In genomic region chr2:47048801-47049480, GRCh38 we compare ENCODE assay signal across 26 cellular contexts.
A peak's percentile ranks its signal among the peaks of the same experiment; 100 is the strongest.
DNase-seq lines count a peak whose midpoint lies in the region; ATAC-seq and TF ChIP-seq lines count a peak whose summit lies in the region.
"Had no signal": no experiment of that assay in that cellular context is flagged by ENCODE, and none has a peak within 500 bp of the region (broad histone marks: within the 10 kb centered on the region; RNA-seq: fewer than 3 reads in every experiment).

No MANE protein-coding gene starts in this region.

- ATAC-seq in IMR-90 (ENCODE audit: low read depth): no peak
- ATAC-seq: activated naive CD4-positive, alpha-beta T cell treated with anti-CD3 and anti-CD28 coated beads, Interleukin-2, amount 50 U/mL, for 72 hours; stimulated activated naive CD8-positive, alpha-beta T cell treated with anti-CD3 and anti-CD28 coated beads, Interleukin-15, amount 100 ng/mL, for 72 hours had no signal

- H3K79me1 ChIP-seq in IMR-90 (ENCODE audit: low read depth in 1 of 2, low read length in 2 of 2): peaks cover 8 to 37% of the 10 kb centered on the region in 2 experiments; a peak in 3 of 4 replicates

- no peak overlapping the region for H3K18ac ChIP-seq in IMR-90 (ENCODE audit: low read depth, low read length)

- H2BK20ac ChIP-seq in IMR-90 (ENCODE audit: low read depth, low read length): no peak overlapping the region

- H4K20me1 ChIP-seq in IMR-90 (ENCODE audit: insufficient read depth, low read length): no peaks in the 10 kb centered on the region

- TF ChIP-seq RAD21 in IMR-90 (IDR thresholded peaks at IDR 0.05; ENCODE audit: low read length): no peak

- H3K36me3 ChIP-seq in IMR-90 (ENCODE audit: control insufficient read depth, insufficient read depth, low read length): peaks cover 65% of the 10 kb centered on the region
- H3K36me3 ChIP-seq in esophagus muscularis mucosa: peaks cover 17 to 91% (median 60%) of the 10 kb centered on the region in 4 donors
- H3K36me3 ChIP-seq in sigmoid colon: peaks cover 0 to 45% (median 20%) of the 10 kb centered on the region in 4 donors

- H4K5ac ChIP-seq in IMR-90 (ENCODE audit: low read depth, low read length): no peak overlapping the region

- no peak overlapping the region for H3K9ac ChIP-seq in IMR-90 (ENCODE audit: low read depth, low read length)
- H3K9ac ChIP-seq: KMS-11 had no signal

- in situ Hi-C loops in IMR-90 (cut with MboI; ENCODE audit: low sequenced_read_pairs): no loop called here

- peaks cover 32% of the 10 kb centered on the region for H3K36me3 Mint-ChIP-seq in T-helper 2 cell treated with Interferon-gamma antibody and Interleukin-4, amounts not matched to agents 5 μg/mL and 100 μg/mL, for 36 hours (ENCODE audit: low read depth)

- WGBS in IMR-90 (ENCODE audit: extremely low coverage in 2 of 2, insufficient read length in 1 of 2), 2 experiments: 80% methylated on average over 1 of the region's 8 CpGs; no CpG with 5 or more reads in 1 of the 2 experiments
- WGBS in esophagus muscularis mucosa: 59% methylated on average over 3 of the region's 8 CpGs
- 79 to 82% methylated on average over 8 of the region's 8 CpGs for WGBS in sigmoid colon, 2 donors

- H2BK5ac ChIP-seq in IMR-90 (ENCODE audit: low read depth, low read length, poor library complexity, severe bottlenecking): no peak overlapping the region

- H3K4ac ChIP-seq in IMR-90 (ENCODE audit: low read depth, low read length): peak overlapping the region; percentile 11

- no peak overlapping the region for H4K91ac ChIP-seq in IMR-90 (ENCODE audit: insufficient read depth, low read depth, low read length)

- TF ChIP-seq POLR2A in IMR-90 (IDR thresholded peaks at IDR 0.05; ENCODE audit: low read depth, low read length): no peak
- TF ChIP-seq POLR2A in esophagus muscularis mucosa (IDR thresholded peaks at IDR 0.05; ENCODE audit: low read depth): no peak
- no peak for TF ChIP-seq POLR2A in sigmoid colon (IDR thresholded peaks at IDR 0.05)

- DNase-seq in DMS 273 (lab: John Stamatoyannopoulos, UW; ENCODE audit: unreplicated experiment): peak; percentile 21
- DNase-seq in DMS 273 treated with DMSO at 0.1 percent for 48 hours (lab: John Stamatoyannopoulos, UW): no peak
- DNase-seq in IMR-90: no peak
- DNase-seq in esophagus muscularis mucosa (ENCODE audit: extremely low spot score): no peak
- no peak for DNase-seq in sigmoid colon
- no peak for DNase-seq in AML-193 (lab: John Stamatoyannopoulos, UW)
- no peak for DNase-seq in T-helper 2 cell treated with Interferon-gamma antibody and Interleukin-4, amounts not matched to agents 5 μg/mL and 100 μg/mL, for 36 hours (ENCODE audit: low spot score)
- no peak for DNase-seq in SKM-1 treated with dmso at 0.1 percent for 144 hours (lab: John Stamatoyannopoulos, UW; ENCODE audit: unreplicated experiment)
- DNase-seq: activated CD4-positive, alpha-beta T cell treated with anti-CD3 and anti-CD28 coated beads, Interleukin-2, amount 10 ng/mL, durations not matched to agents 7 days and 5 days; CD8-positive, alpha-beta memory T cell; DMS53; GF-D8; GOT3; mesendoderm; NCI-H1436 treated with DMSO at 0.1 percent for 48 hours; NCI-H2171; NCI-H524 treated with DMSO at 0.1 percent for 48 hours; Peyer's patch; stimulated activated naive CD8-positive, alpha-beta T cell treated with anti-CD3 and anti-CD28 coated beads, Interleukin-15, amount 100 ng/mL, for 72 hours; T-helper 2 cell; upper lobe of left lung had no signal

- TF ChIP-seq EP300 in esophagus muscularis mucosa (IDR thresholded peaks at IDR 0.05) (no peak), sigmoid colon (IDR thresholded peaks at IDR 0.05) (no peak)

- H3K4me1 Mint-ChIP-seq in T-helper 2 cell treated with Interferon-gamma antibody and Interleukin-4, amounts not matched to agents 5 μg/mL and 100 μg/mL, for 36 hours (ENCODE audit: low read depth): no peaks in the 10 kb centered on the region

- POLR2A ChIA-PET in IMR-90 (lab: Charles Lee; ENCODE audit: unreplicated experiment): no interaction called here

- peak overlapping the region; percentile 71 for H2AK9ac ChIP-seq in IMR-90 (replicated peaks; ENCODE audit: low read depth, low read length, poor library complexity)

- H2AK5ac ChIP-seq in IMR-90 (ENCODE audit: low read depth, low read length): peak overlapping the region; percentile 84

- H3K27ac ChIP-seq in IMR-90 (ENCODE audit: insufficient read depth, low read length): no peak overlapping the region
- peak overlapping the region in 3 of 4 donors; percentile 15 to 37 (median 32) for H3K27ac ChIP-seq in esophagus muscularis mucosa (replicated peaks in 1 of 4)
- peak overlapping the region in 3 of 4 donors; percentile 58 to 76 (median 59) for H3K27ac ChIP-seq in sigmoid colon
- H3K27ac ChIP-seq: 22Rv1, KMS-11, Peyer's patch had no signal

- no peak overlapping the region; a peak in 1 of 4 replicates for H4K8ac ChIP-seq in IMR-90 (ENCODE audit: low read depth in 2 of 2, low read length in 2 of 2)

- intact Hi-C loops in IMR-90 (cut with micrococcal nuclease) (no loop called here), esophagus muscularis mucosa (cut with DNase I) (no loop called here), sigmoid colon (cut with DNase I) (no loop called here)

- dilution Hi-C loops in IMR-90 (cut with HindIII; ENCODE audit: low sequenced_read_pairs, unreplicated experiment): no loop called here

- peaks cover 24% of the 10 kb centered on the region for H3K9me1 ChIP-seq in IMR-90 (ENCODE audit: insufficient read depth, low read length)

- CTCF ChIA-PET in IMR-90 (lab: Yijun Ruan, JAX): no interaction called here

- no peak overlapping the region for H3K4me3 Mint-ChIP-seq in T-helper 2 cell treated with Interferon-gamma antibody and Interleukin-4, amounts not matched to agents 5 μg/mL and 100 μg/mL, for 36 hours
- H3K4me3 Mint-ChIP-seq: activated CD4-positive, alpha-beta T cell treated with anti-CD3 and anti-CD28 coated beads, Interleukin-2, amount 10 ng/mL, durations not matched to agents 7 days and 5 days; CD8-positive, alpha-beta memory T cell; central memory CD8-positive, alpha-beta T cell; stimulated activated naive CD8-positive, alpha-beta T cell treated with anti-CD3 and anti-CD28 coated beads, Interleukin-15, amount 100 ng/mL, for 72 hours had no signal

- TF ChIP-seq CTCF in IMR-90 (conservative IDR thresholded peaks at IDR 0.05; ENCODE audit: low read depth, low read length) (no peak), esophagus muscularis mucosa (IDR thresholded peaks at IDR 0.05) (no peak), sigmoid colon (IDR thresholded peaks at IDR 0.05) (no peak)

- H2BK120ac ChIP-seq in IMR-90 (ENCODE audit: low read depth, low read length): 0 out of 2 replicates have a peak overlapping the region, but pooled peaks have one; percentile 10

- H3K14ac ChIP-seq in IMR-90 (replicated peaks; ENCODE audit: low read depth, low read length): peak overlapping the region; percentile 71; the same call in 1 of the 2 replicates

- H3K4me1 ChIP-seq in IMR-90 (ENCODE audit: control insufficient read depth, insufficient read depth, low read length) (peaks cover 4% of the 10 kb centered on the region), esophagus muscularis mucosa (peaks cover 18 to 32% (median 26%) of the 10 kb centered on the region in 4 donors), sigmoid colon (peaks cover 0 to 24% (median 21%) of the 10 kb centered on the region in 4 donors)
- H3K4me1 ChIP-seq: Peyer's patch had no signal

- no TSS peak for BruUV-seq in IMR-90 (replicated peaks; lab: Mats Ljungman, UMichigan)

- no peaks in the 10 kb centered on the region for H3K9me3 Mint-ChIP-seq in T-helper 2 cell treated with Interferon-gamma antibody and Interleukin-4, amounts not matched to agents 5 μg/mL and 100 μg/mL, for 36 hours
- H3K9me3 Mint-ChIP-seq: activated CD4-positive, alpha-beta T cell treated with anti-CD3 and anti-CD28 coated beads, Interleukin-2, amount 10 ng/mL, durations not matched to agents 7 days and 5 days; activated naive CD4-positive, alpha-beta T cell treated with anti-CD3 and anti-CD28 coated beads, Interleukin-2, amount 50 U/mL, for 72 hours; activated T-helper 2 cell treated with anti-CD3 and anti-CD28 coated beads, Interferon-gamma antibody, Interleukin-2, Interleukin-4, amounts not matched to agents 10 μg/mL and 5 μg/mL and 100 μg/mL, durations not matched to agents 14 hours and 24 hours and 36 hours; CD8-positive, alpha-beta memory T cell; central memory CD8-positive, alpha-beta T cell; stimulated activated naive CD8-positive, alpha-beta T cell treated with anti-CD3 and anti-CD28 coated beads, Interleukin-15, amount 100 ng/mL, for 72 hours had no signal

- H3K9me3 ChIP-seq in IMR-90 (ENCODE audit: control insufficient read depth, insufficient read depth, low read length) (no peaks in the 10 kb centered on the region), esophagus muscularis mucosa (no peaks in the 10 kb centered on the region), sigmoid colon (no peaks in the 10 kb centered on the region)
- H3K9me3 ChIP-seq: Peyer's patch, upper lobe of left lung had no signal

- no peak overlapping the region for H3K23ac ChIP-seq in IMR-90 (ENCODE audit: low read depth, low read length)

- no peak overlapping the region for H3K56ac ChIP-seq in IMR-90 (ENCODE audit: extremely low read depth, insufficient read depth, low read length)

- H3K27me3 Mint-ChIP-seq in T-helper 2 cell treated with Interferon-gamma antibody and Interleukin-4, amounts not matched to agents 5 μg/mL and 100 μg/mL, for 36 hours (ENCODE audit: low read depth): no peaks in the 10 kb centered on the region
- H3K27me3 Mint-ChIP-seq: activated CD4-positive, alpha-beta T cell treated with anti-CD3 and anti-CD28 coated beads, Interleukin-2, amount 10 ng/mL, durations not matched to agents 7 days and 5 days; CD8-positive, alpha-beta memory T cell; central memory CD8-positive, alpha-beta T cell; stimulated activated naive CD8-positive, alpha-beta T cell treated with anti-CD3 and anti-CD28 coated beads, Interleukin-15, amount 100 ng/mL, for 72 hours had no signal

- H2BK15ac ChIP-seq in IMR-90 (ENCODE audit: low read depth, low read length): no peak overlapping the region; the same call in 2 of the 3 replicates

- H3K4me3 ChIP-seq in IMR-90 (ENCODE audit: insufficient read depth, low read depth, low read length): no peak overlapping the region
- no peak overlapping the region for H3K4me3 ChIP-seq in esophagus muscularis mucosa
- H3K4me3 ChIP-seq in sigmoid colon: no peak overlapping the region
- H3K4me3 ChIP-seq: Peyer's patch, upper lobe of left lung had no signal

- no peak overlapping the region for H3K4me2 ChIP-seq in IMR-90 (ENCODE audit: low read depth, low read length)
- H3K4me2 ChIP-seq: KMS-11 had no signal

- H3K27me3 ChIP-seq in IMR-90 (ENCODE audit: control insufficient read depth, insufficient read depth, low read length): no peaks in the 10 kb centered on the region
- H3K27me3 ChIP-seq in esophagus muscularis mucosa: no peaks in the 10 kb centered on the region
- no peaks in the 10 kb centered on the region for H3K27me3 ChIP-seq in sigmoid colon
- H3K27me3 ChIP-seq: Peyer's patch, upper lobe of left lung had no signal

- H3K27ac Mint-ChIP-seq in T-helper 2 cell treated with Interferon-gamma antibody and Interleukin-4, amounts not matched to agents 5 μg/mL and 100 μg/mL, for 36 hours: no peak overlapping the region
- H3K27ac Mint-ChIP-seq: activated CD4-positive, alpha-beta T cell treated with anti-CD3 and anti-CD28 coated beads, Interleukin-2, amount 10 ng/mL, durations not matched to agents 7 days and 5 days had no signal

- H2AFZ ChIP-seq in IMR-90 (replicated peaks; ENCODE audit: low read length, poor library complexity): no peak overlapping the region

TF ChIP-seq in IMR-90, 13 proteins besides CTCF, POLR2A, EP300 and RAD21 (continues in another document):
- no peak for TF ChIP-seq FOS (IDR thresholded peaks at IDR 0.05; ENCODE audit: low read depth, low read length)
